23 cellular contexts compared by ENCODE assay signal in the genomic region with DNA sequence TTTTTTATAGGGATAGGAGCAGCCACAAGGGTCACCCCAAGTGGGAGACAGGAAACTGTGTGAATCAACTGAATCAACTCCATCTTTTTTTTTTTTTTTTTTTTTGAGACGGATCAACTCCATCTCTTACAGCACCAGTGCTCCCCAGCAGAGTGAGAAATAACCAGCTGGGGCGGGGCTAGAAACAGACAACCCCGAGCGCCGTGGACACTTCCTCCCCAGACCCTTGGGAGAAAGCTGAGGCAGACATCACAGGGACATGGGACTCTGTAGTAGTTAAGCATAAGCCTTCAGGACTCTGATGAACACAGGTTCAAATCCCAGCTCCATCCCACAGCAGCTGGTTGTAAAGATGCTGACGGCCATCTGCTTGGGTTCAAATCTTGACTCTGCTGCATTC.
A peak's percentile ranks its signal among the peaks of the same experiment; 100 is the strongest.
DNase-seq lines count a peak whose midpoint lies in the region; ATAC-seq and TF ChIP-seq lines count a peak whose summit lies in the region.
"Had no signal": no experiment of that assay in that cellular context is flagged by ENCODE, and none has a peak within 500 bp of the region (broad histone marks: within the 10 kb centered on the region; RNA-seq: fewer than 3 reads in every experiment).

No MANE protein-coding gene starts in this region.

- no peaks in the 10 kb centered on the region for H3K9me2 ChIP-seq in hepatocyte (replicated peaks; ENCODE audit: insufficient read depth)

- H3K4me1 ChIP-seq in left ventricle myocardium inferior (peaks cover 38% of the 10 kb centered on the region), hepatocyte (ENCODE audit: insufficient read depth) (peaks cover 34% of the 10 kb centered on the region), psoas muscle (peaks cover 5% of the 10 kb centered on the region)
- H3K4me1 ChIP-seq: right lobe of liver had no signal

- WGBS in hepatocyte (ENCODE audit: low lambda C conversion rate, missing lambda C conversion rate) = 71% methylated on average over 6 of the region's 6 CpGs
- 76 to 82% (median 81%) methylated on average over 6 of the region's 6 CpGs for WGBS in psoas muscle, 3 donors

- H3K4me1 Mint-ChIP-seq in activated T-helper 2 cell treated with anti-CD3 and anti-CD28 coated beads, Interferon-gamma antibody, Interleukin-2, Interleukin-4, amounts not matched to agents 10 μg/mL and 5 μg/mL and 100 μg/mL, durations not matched to agents 14 hours and 24 hours and 36 hours (ENCODE audit: low read depth) = no peaks in the 10 kb centered on the region

- H3K27me3 ChIP-seq in left ventricle myocardium inferior (ENCODE audit: low read depth) (no peaks in the 10 kb centered on the region), hepatocyte (no peaks in the 10 kb centered on the region), psoas muscle (ENCODE audit: insufficient read depth in 3 of 3, low read length in 2 of 3) (no peaks in the 10 kb centered on the region)
- H3K27me3 ChIP-seq: body of pancreas, right lobe of liver, SJCRH30, testis had no signal

- DNase-seq in left ventricle myocardium inferior (no peak), left cardiac atrium (no peak), hepatocyte (ENCODE audit: low spot score) (no peak), psoas muscle (no peak), cerebellar cortex (ENCODE audit: low spot score) (no peak)
- DNase-seq in activated CD8-positive, alpha-beta memory T cell treated with anti-CD3 and anti-CD28 coated beads for 24 hours = no peak
- DNase-seq in activated T-helper 2 cell treated with anti-CD3 and anti-CD28 coated beads, Interferon-gamma antibody, Interleukin-2, Interleukin-4, amounts not matched to agents 10 μg/mL and 5 μg/mL and 100 μg/mL, durations not matched to agents 14 hours and 24 hours and 36 hours (ENCODE audit: low spot score) = no peak
- DNase-seq: activated CD4-positive, alpha-beta T cell treated with anti-CD3 and anti-CD28 coated beads for 1 hour; activated naive CD4-positive, alpha-beta T cell; CD4-positive, alpha-beta T cell; DMS79 treated with DMSO at 0.1 percent for 48 hours; effector memory CD4-positive, alpha-beta T cell; HCEC 1CT; NCI-H187; NCI-H446 treated with DMSO at 0.1 percent for 48 hours; right lobe of liver; stimulated activated CD4-positive, alpha-beta T cell treated with anti-CD3 and anti-CD28 coated beads, Interleukin-2, amount 100 ng/mL, for 48 hours had no signal

- H3K9me3 ChIP-seq in left ventricle myocardium inferior (replicated peaks) (peaks cover 8% of the 10 kb centered on the region), hepatocyte (ENCODE audit: low read depth) (no peaks in the 10 kb centered on the region), psoas muscle (no peaks in the 10 kb centered on the region)
- H3K9me3 ChIP-seq: body of pancreas, right lobe of liver, SJCRH30, testis had no signal

- H3K4me2 ChIP-seq in hepatocyte = peak overlapping the region; percentile 37

- ATAC-seq in left cardiac atrium (no peak), psoas muscle (no peak), HG03460 (IDR thresholded peaks at IDR 0.05; ENCODE audit: unreplicated experiment) (no peak)

- intact Hi-C loops in left ventricle myocardium inferior (cut with micrococcal nuclease) (no loop called here), left cardiac atrium (cut with DNase I) (no loop called here), psoas muscle (cut with DNase I) (no loop called here)
- intact Hi-C loops in activated T-helper 2 cell treated with anti-CD3 and anti-CD28 coated beads, Interferon-gamma antibody, Interleukin-2, Interleukin-4, amounts not matched to agents 10 μg/mL and 5 μg/mL and 100 μg/mL, durations not matched to agents 14 hours and 24 hours and 36 hours (cut with micrococcal nuclease) = loop anchor here (10.0 kb wide), 1 partner anchor 95 kb away; no protein-coding TSS in a partner anchor

- H3K27ac ChIP-seq in left ventricle myocardium inferior (replicated peaks) (peak overlapping the region; percentile 82), hepatocyte (peak overlapping the region; percentile 89), psoas muscle (peak overlapping the region; percentile 20)
- H3K27ac ChIP-seq: right lobe of liver, testis had no signal

- H3K9me3 Mint-ChIP-seq in activated T-helper 2 cell treated with anti-CD3 and anti-CD28 coated beads, Interferon-gamma antibody, Interleukin-2, Interleukin-4, amounts not matched to agents 10 μg/mL and 5 μg/mL and 100 μg/mL, durations not matched to agents 14 hours and 24 hours and 36 hours = no peaks in the 10 kb centered on the region
- H3K9me3 Mint-ChIP-seq: CD4-positive, alpha-beta T cell; neural crest cell; T-helper 2 cell treated with Interferon-gamma antibody and Interleukin-4, amounts not matched to agents 5 μg/mL and 100 μg/mL, for 36 hours had no signal

- no peak overlapping the region for H3K4me3 Mint-ChIP-seq in activated T-helper 2 cell treated with anti-CD3 and anti-CD28 coated beads, Interferon-gamma antibody, Interleukin-2, Interleukin-4, amounts not matched to agents 10 μg/mL and 5 μg/mL and 100 μg/mL, durations not matched to agents 14 hours and 24 hours and 36 hours (ENCODE audit: low read depth)
- H3K4me3 Mint-ChIP-seq: CD4-positive, alpha-beta T cell; neural crest cell; T-helper 2 cell treated with Interferon-gamma antibody and Interleukin-4, amounts not matched to agents 5 μg/mL and 100 μg/mL, for 36 hours had no signal

- no peak overlapping the region for H3K4me3 ChIP-seq in left ventricle myocardium inferior
- no peak overlapping the region for H3K4me3 ChIP-seq in hepatocyte
- H3K4me3 ChIP-seq in psoas muscle = no peak overlapping the region
- H3K4me3 ChIP-seq: body of pancreas, right lobe of liver, testis had no signal

- H3K27me3 Mint-ChIP-seq in activated T-helper 2 cell treated with anti-CD3 and anti-CD28 coated beads, Interferon-gamma antibody, Interleukin-2, Interleukin-4, amounts not matched to agents 10 μg/mL and 5 μg/mL and 100 μg/mL, durations not matched to agents 14 hours and 24 hours and 36 hours (ENCODE audit: low read depth) = no peaks in the 10 kb centered on the region

- H3K36me3 Mint-ChIP-seq in activated T-helper 2 cell treated with anti-CD3 and anti-CD28 coated beads, Interferon-gamma antibody, Interleukin-2, Interleukin-4, amounts not matched to agents 10 μg/mL and 5 μg/mL and 100 μg/mL, durations not matched to agents 14 hours and 24 hours and 36 hours (ENCODE audit: low read depth) = no peaks in the 10 kb centered on the region

- no peak overlapping the region for H3K27ac Mint-ChIP-seq in activated T-helper 2 cell treated with anti-CD3 and anti-CD28 coated beads, Interferon-gamma antibody, Interleukin-2, Interleukin-4, amounts not matched to agents 10 μg/mL and 5 μg/mL and 100 μg/mL, durations not matched to agents 14 hours and 24 hours and 36 hours
- H3K27ac Mint-ChIP-seq: CD4-positive, alpha-beta T cell; T-helper 2 cell treated with Interferon-gamma antibody and Interleukin-4, amounts not matched to agents 5 μg/mL and 100 μg/mL, for 36 hours had no signal

- no peak overlapping the region for H2AFZ ChIP-seq in hepatocyte

- H3K36me3 ChIP-seq in left ventricle myocardium inferior (peaks cover 45% of the 10 kb centered on the region), hepatocyte (replicated peaks; ENCODE audit: insufficient read depth, low read depth) (no peaks in the 10 kb centered on the region), psoas muscle (ENCODE audit: insufficient read depth in 1 of 2, low read depth in 1 of 2) (no peaks in the 10 kb centered on the region)
- H3K36me3 ChIP-seq: right lobe of liver, SJCRH30 had no signal

- no peaks in the 10 kb centered on the region for H4K20me1 ChIP-seq in hepatocyte (ENCODE audit: insufficient read depth, poor library complexity, severe bottlenecking)

- TF ChIP-seq CTCF in left ventricle myocardium inferior (IDR thresholded peaks at IDR 0.05; ENCODE audit: borderline replicate concordance) (no peak), hepatocyte (IDR thresholded peaks at IDR 0.05; ENCODE audit: poor library complexity) (no peak), psoas muscle (IDR thresholded peaks at IDR 0.05) (no peak)

- no peaks in the 10 kb centered on the region for H3K79me2 ChIP-seq in hepatocyte

Comparison
In these comparisons a context has a peak if more than half of its experiments do, and no peak if none do; other contexts are left out.
1. H3K27ac ChIP-seq: peak in every context shown above with its lines; median percentile 89 in hepatocyte; 82 in left ventricle myocardium inferior; 20 in psoas muscle.